ENCODE assay signal across 8 cellular contexts in genomic region chr2:218398437-218399390, GRCh38. TPM values are rescaled to one million over a fixed set of nuclear protein-coding genes. Genes with fewer than 3 reads are reported as not detected.
A peak's percentile ranks its signal among the peaks of the same experiment; 100 is the strongest.
DNase-seq lines count a peak whose midpoint lies in the region; ATAC-seq and TF ChIP-seq lines count a peak whose summit lies in the region.

No MANE protein-coding gene starts in this region.

- peaks cover 5% of the 10 kb centered on the region for H3K36me3 Mint-ChIP-seq in neural progenitor cell

- intact Hi-C loops in PC-3 (cut with micrococcal nuclease): loop anchor here (5.0 kb wide), 2 partner anchors 111 to 169 kb away; partner anchors contain the start of genes CNOT9 and USP37

- H3K27ac ChIP-seq in PC-3 (ENCODE audit: low read length) (peak overlapping the region; percentile 93), gastroesophageal sphincter (peak overlapping the region; percentile 95 to 100 (median 98)), neural progenitor cell (no peak overlapping the region)

- WGBS in gastroesophageal sphincter (ENCODE audit: low coverage in 1 of 2), 2 donors: 0% methylated on average over 7 to 8 of the region's 95 CpGs

- no peaks in the 10 kb centered on the region; the same call in 1 of the 2 replicates for H3K36me3 ChIP-seq in PC-3 (ENCODE audit: low read depth, low read length)
- peaks cover 0 to 28% of the 10 kb centered on the region in 2 donors for H3K36me3 ChIP-seq in gastroesophageal sphincter
- no peaks in the 10 kb centered on the region for H3K36me3 ChIP-seq in neural progenitor cell

- H3K27me3 ChIP-seq in PC-3 (ENCODE audit: low read length) (no peaks in the 10 kb centered on the region), gastroesophageal sphincter (no peaks in the 10 kb centered on the region), neural progenitor cell (peaks cover 44% of the 10 kb centered on the region)

- H3K9ac ChIP-seq in PC-3 (ENCODE audit: low read length): peak overlapping the region; percentile 83
- no peak overlapping the region for H3K9ac ChIP-seq in neural progenitor cell

- H3K9me2 ChIP-seq in PC-3 (replicated peaks; ENCODE audit: low read length): no peaks in the 10 kb centered on the region

- peak overlapping the region; percentile 94 for H3K4me3 Mint-ChIP-seq in neural progenitor cell

- DNase-seq in SIG-M5 treated with dmso at 0.1 percent for 504 hours (lab: John Stamatoyannopoulos, UW; ENCODE audit: unreplicated experiment) (peak; percentile 69), SIG-M5 (lab: John Stamatoyannopoulos, UW) (no peak), PC-3 (peak; percentile 86), neural progenitor cell (ENCODE audit: low spot score) (peak; percentile 82), ureter (ENCODE audit: low spot score) (peak; percentile 91)
- peak; percentile 65 for DNase-seq in activated naive CD4-positive, alpha-beta T cell treated with Interleukin-2 at 50 U/mL for 16 hours

- no peaks in the 10 kb centered on the region for H3K9me3 ChIP-seq in PC-3 (ENCODE audit: low read length)
- H3K9me3 ChIP-seq in gastroesophageal sphincter: no peaks in the 10 kb centered on the region
- H3K9me3 ChIP-seq in neural progenitor cell (ENCODE audit: low read depth): no peaks in the 10 kb centered on the region

- CTCF ChIA-PET in PC-3 (lab: Charles Lee): no interaction called here

- H3F3A ChIP-seq in PC-3 (ENCODE audit: low read length, unreplicated experiment) (peaks cover 8% of the 10 kb centered on the region), neural progenitor cell (ENCODE audit: low read depth) (peaks cover 48% of the 10 kb centered on the region)

- H3K79me2 ChIP-seq in PC-3 (ENCODE audit: low read length) (peaks cover 44% of the 10 kb centered on the region), neural progenitor cell (ENCODE audit: low read depth) (peaks cover 23% of the 10 kb centered on the region)

- POLR2A ChIA-PET in PC-3 (lab: Charles Lee; ENCODE audit: unreplicated experiment): no interaction called here

- H2AFZ ChIP-seq in PC-3 (ENCODE audit: low read length) (peak overlapping the region; percentile 84), neural progenitor cell (replicated peaks) (peak overlapping the region; percentile 30)

- TF ChIP-seq EP300 in gastroesophageal sphincter (IDR thresholded peaks at IDR 0.05): no peak

- H4K20me1 ChIP-seq in PC-3 (ENCODE audit: low read length): no peaks in the 10 kb centered on the region
- peaks cover 14% of the 10 kb centered on the region for H4K20me1 ChIP-seq in neural progenitor cell (ENCODE audit: low read depth)

- H3K4me3 ChIP-seq in PC-3 (ENCODE audit: low read length): peak overlapping the region; percentile 80
- peak overlapping the region; percentile 76 to 85 for H3K4me3 ChIP-seq in gastroesophageal sphincter
- H3K4me3 ChIP-seq in neural progenitor cell: peak overlapping the region; percentile 72

- ATAC-seq in HG03064 (IDR thresholded peaks at IDR 0.05; ENCODE audit: low read depth, unreplicated experiment) (peak; percentile 21), PC-3 (peak; percentile 17), gastroesophageal sphincter (peak; percentile 56)

- peaks cover 23% of the 10 kb centered on the region for H3K4me1 Mint-ChIP-seq in neural progenitor cell

- peak overlapping the region; percentile 98 for H3K4me2 ChIP-seq in PC-3 (ENCODE audit: low read length)
- H3K4me2 ChIP-seq in neural progenitor cell: peak overlapping the region; percentile 78

- peaks cover 39% of the 10 kb centered on the region for H3K4me1 ChIP-seq in PC-3 (ENCODE audit: insufficient read depth, low read length)
- peaks cover 5 to 65% (median 21%) of the 10 kb centered on the region in 3 donors for H3K4me1 ChIP-seq in gastroesophageal sphincter
- peaks cover 29% of the 10 kb centered on the region for H3K4me1 ChIP-seq in neural progenitor cell

- TSS peak; percentile 47 for BruUV-seq in PC-3 (replicated peaks; lab: Mats Ljungman, UMichigan)

- TF ChIP-seq CTCF in PC-3 (conservative IDR thresholded peaks at IDR 0.05; ENCODE audit: low read depth, low read length) (no peak), gastroesophageal sphincter (IDR thresholded peaks at IDR 0.05) (peak in 3 of 4 experiments; percentile 22 to 37 (median 35)), neural progenitor cell (IDR thresholded peaks at IDR 0.05) (no peak)

- peaks cover 28% of the 10 kb centered on the region for H3K27me3 Mint-ChIP-seq in neural progenitor cell (ENCODE audit: insufficient read depth, low read depth)

- H3K9me3 Mint-ChIP-seq in neural progenitor cell: no peaks in the 10 kb centered on the region

- no peak overlapping the region for H3K27ac Mint-ChIP-seq in neural progenitor cell

- peak in 1 of 2 donors; percentile 66 for TF ChIP-seq POLR2A in gastroesophageal sphincter (IDR thresholded peaks at IDR 0.05)

RNA-seq across cellular contexts. Expression of gene CTDSP1, which starts 1.0 kb away (rescaled TPM):
- total RNA-seq in PC-3 (2014; rRNA removed) (73.2 and 94.6 TPM in 2 replicates), gastroesophageal sphincter (100 to 1,000 TPM; 121 to 159 (median 136) TPM), neural progenitor cell (ENCODE audit: low replicate concordance) (31.3 and 70.5 TPM in 2 replicates), ureter (153 TPM)

RNA-seq across cellular contexts. Expression of gene SLC11A1, which starts 16.6 kb away (rescaled TPM):
- total RNA-seq in PC-3 (2014; rRNA removed) (0.17 and 0.33 TPM in 2 replicates), gastroesophageal sphincter (10 to 100 TPM in 2 of 4 donors, 1 to 10 TPM in 2; 5.9 to 23.0 (median 9.5) TPM), neural progenitor cell (ENCODE audit: low replicate concordance) (0.03 TPM in 1 of 2 replicates, not detected in the other), ureter (16.5 TPM)

RNA-seq across cellular contexts. Expression of gene VIL1, which starts 20.2 kb away (rescaled TPM):
- total RNA-seq in PC-3 (2014; rRNA removed) (0.26 and 0.92 TPM in 2 replicates), gastroesophageal sphincter (not detected), neural progenitor cell (ENCODE audit: low replicate concordance) (0.22 TPM in 1 of 2 replicates, not detected in the other), ureter (not detected)

RNA-seq across cellular contexts. Expression of gene CATIP, which starts 42.1 kb away (rescaled TPM):
- total RNA-seq in PC-3 (2014; rRNA removed): not detected in 2 replicates
- not detected for total RNA-seq in gastroesophageal sphincter
- total RNA-seq in neural progenitor cell (ENCODE audit: low replicate concordance): 3.1 and 6.2 TPM in 2 replicates
- total RNA-seq in ureter: not detected

Comparison
In these comparisons a context has a peak if more than half of its experiments do, and no peak if none do; other contexts are left out.
1. CTCF ChIP-seq: peak in gastroesophageal sphincter (3 of 4); none in PC-3 (single experiment) and neural progenitor cell (single experiment).
2. Peak in every context shown above with its lines, with median percentiles within 50 percentile points of each other: ATAC-seq and H3K4me3 ChIP-seq.